Comparison of ENCODE assay signal across 9 cellular contexts in genomic region chr1:216750031-216750627, GRCh38. TPM values are rescaled to one million over a fixed set of nuclear protein-coding genes. Genes with fewer than 3 reads are reported as not detected.
DNase-seq lines count a peak whose midpoint lies in the region; ATAC-seq, FAIRE-seq and TF ChIP-seq lines count a peak whose summit lies in the region.
"Had no signal": no experiment of that assay in that cellular context is flagged by ENCODE, and none has a peak within 500 bp of the region (broad histone marks: within the 10 kb centered on the region; RNA-seq: fewer than 3 reads in every experiment).

No MANE protein-coding gene starts in this region.

- peak in 6 of 7 experiments; percentile 37 to 67 (median 61) for TF ChIP-seq CTCF in body of pancreas (IDR thresholded peaks at IDR 0.05)
- peak; percentile 81 for TF ChIP-seq CTCF in type B pancreatic cell (conservative IDR thresholded peaks at IDR 0.05)

- peaks cover 8% of the 10 kb centered on the region for H3K4me1 Mint-ChIP-seq in type B pancreatic cell (ENCODE audit: unreplicated experiment)

- ATAC-seq in HG03196 (IDR thresholded peaks at IDR 0.05; ENCODE audit: unreplicated experiment) (peak; percentile 58), body of pancreas (peak; percentile 68), GM19455 (IDR thresholded peaks at IDR 0.05; ENCODE audit: unreplicated experiment) (no peak), GM19023 (IDR thresholded peaks at IDR 0.05; ENCODE audit: unreplicated experiment) (no peak)

- H3K36me3 ChIP-seq in body of pancreas (replicated peaks in 1 of 2; ENCODE audit: insufficient read depth in 1 of 2, low read depth in 2 of 2): no peaks in the 10 kb centered on the region

- H3K27me3 ChIP-seq in body of pancreas: no peaks in the 10 kb centered on the region

- H3K9me3 Mint-ChIP-seq in type B pancreatic cell: no peaks in the 10 kb centered on the region
- H3K9me3 Mint-ChIP-seq: T-helper 1 cell treated with Interleukin-12 subunit alpha and Interleukin-12 subunit beta and Interleukin-4 antibody, amounts not matched to agents 30 μg/mL and 1 μg/mL, for 36 hours had no signal

- H3K27me3 Mint-ChIP-seq in type B pancreatic cell: no peaks in the 10 kb centered on the region

- no peak overlapping the region for H3K27ac Mint-ChIP-seq in type B pancreatic cell
- H3K27ac Mint-ChIP-seq: T-helper 1 cell treated with Interleukin-12 subunit alpha and Interleukin-12 subunit beta and Interleukin-4 antibody, amounts not matched to agents 30 μg/mL and 1 μg/mL, for 36 hours had no signal

- TF ChIP-seq POLR2A in body of pancreas (IDR thresholded peaks at IDR 0.05): no peak

- H3K4me1 ChIP-seq in body of pancreas: no peaks in the 10 kb centered on the region

- FAIRE-seq in islet of Langerhans (lab: Jason Lieb, UNC): peak; percentile 99

- no peak overlapping the region for H3K27ac ChIP-seq in body of pancreas

- intact Hi-C loops in body of pancreas (cut with DNase I): no loop called here

- DNase-seq in GM04504 (ENCODE audit: low read depth) (peak; percentile 24), NCI-H446 treated with DMSO at 0.1 percent for 48 hours (lab: John Stamatoyannopoulos, UW) (peak; percentile 39), body of pancreas (peak; percentile 22 to 46 (median 31)), type B pancreatic cell (ENCODE audit: extremely low spot score, unreplicated experiment) (no peak)

- H3K9me3 ChIP-seq in body of pancreas: no peaks in the 10 kb centered on the region

- 2 to 3% methylated on average over 3 of the region's 3 CpGs for WGBS in body of pancreas, 2 donors

- H3K36me3 Mint-ChIP-seq in type B pancreatic cell: no peaks in the 10 kb centered on the region

- no peak overlapping the region for H3K4me3 Mint-ChIP-seq in type B pancreatic cell
- H3K4me3 Mint-ChIP-seq: T-helper 1 cell treated with Interleukin-12 subunit alpha and Interleukin-12 subunit beta and Interleukin-4 antibody, amounts not matched to agents 30 μg/mL and 1 μg/mL, for 36 hours had no signal

- no peak overlapping the region for H3K4me3 ChIP-seq in body of pancreas

RNA-seq across cellular contexts. Expression of gene ESRRG, which starts 26.9 kb away (rescaled TPM):
- total RNA-seq in body of pancreas (10 to 100 TPM; 13.5 to 18.7 TPM), type B pancreatic cell (ENCODE audit: low replicate concordance) (20.7 and 26.2 TPM in 2 replicates)

Comparison
In these comparisons a context has a peak if more than half of its experiments do, and no peak if none do; other contexts are left out.
1. ATAC-seq: peak in HG03196 (single experiment) and body of pancreas (single experiment); none in GM19455 (single experiment) and GM19023 (single experiment).